ENCODE assay signal across 14 cellular contexts in genomic region chr2:43071629-43072550, GRCh38.
DNase-seq lines count a peak whose midpoint lies in the region; ATAC-seq, FAIRE-seq and TF ChIP-seq lines count a peak whose summit lies in the region.
"Had no signal": no experiment of that assay in that cellular context is flagged by ENCODE, and none has a peak within 500 bp of the region (broad histone marks: within the 10 kb centered on the region; RNA-seq: fewer than 3 reads in every experiment).

No MANE protein-coding gene starts in this region.

- DNase-seq in breast epithelium (ENCODE audit: low spot score in 2 of 2) (peak in 1 of 2 donors; percentile 52), mammary epithelial cell (no peak), left ventricle myocardium inferior (peak; percentile 54), trophoblast cell (no peak), DMS153 treated with DMSO at 0.1 percent for 48 hours (lab: John Stamatoyannopoulos, UW; ENCODE audit: unreplicated experiment) (no peak), H54 (ENCODE audit: insufficient read length, low spot score) (no peak), dermis blood vessel endothelial cell (no peak)
- DNase-seq: activated CD4-positive, CD25-positive, alpha-beta regulatory T cell; activated T-cell treated with anti-CD3 and anti-CD28 coated beads, Interleukin-2, amount 50 U/mL, for 72 hours; DMS53; NCI-H510A treated with DMSO at 0.1 percent for 48 hours; SIG-M5; stimulated activated CD8-positive, alpha-beta memory T cell treated with anti-CD3 and anti-CD28 coated beads, Interleukin-4, amount 100 ng/mL, for 48 hours had no signal

- peaks cover 5% of the 10 kb centered on the region for H3K79me2 ChIP-seq in mammary epithelial cell (ENCODE audit: insufficient read depth, low read length)
- H3K79me2 ChIP-seq in trophoblast cell (ENCODE audit: control insufficient read depth, insufficient read depth, low read length, poor library complexity) = no peaks in the 10 kb centered on the region

- TF ChIP-seq CTCF in breast epithelium (IDR thresholded peaks at IDR 0.05) (no peak), mammary epithelial cell (conservative IDR thresholded peaks at IDR 0.05 in 1 of 2, IDR thresholded peaks at IDR 0.05 in 1 of 2; ENCODE audit: extremely low read depth in 1 of 2, insufficient read depth in 1 of 2, low read depth in 1 of 2, low read length in 2 of 2) (no peak), left ventricle myocardium inferior (IDR thresholded peaks at IDR 0.05; ENCODE audit: borderline replicate concordance) (no peak)

- dilution Hi-C loops in mammary epithelial cell (cut with HindIII; ENCODE audit: low sequenced_read_pairs) = no loop called here

- no peak for ATAC-seq in HG03039 (IDR thresholded peaks at IDR 0.05; ENCODE audit: unreplicated experiment)
- ATAC-seq: activated T-cell treated with anti-CD3 and anti-CD28 coated beads, Interleukin-2, amount 50 U/mL, for 72 hours had no signal

- H3K27me3 ChIP-seq in breast epithelium (no peaks in the 10 kb centered on the region), mammary epithelial cell (ENCODE audit: insufficient read depth, low read length) (no peaks in the 10 kb centered on the region), left ventricle myocardium inferior (ENCODE audit: low read depth) (no peaks in the 10 kb centered on the region), trophoblast cell (ENCODE audit: insufficient read depth, low read length) (no peaks in the 10 kb centered on the region)

- FAIRE-seq in H54 (lab: Jason Lieb, UNC) = no peak

- H2AFZ ChIP-seq in mammary epithelial cell (ENCODE audit: low read depth, low read length) = no peak overlapping the region
- H2AFZ ChIP-seq in trophoblast cell (ENCODE audit: insufficient read depth, low read length, poor library complexity) = no peak overlapping the region

- H3K79me1 ChIP-seq in trophoblast cell (ENCODE audit: low read length) = peaks cover 15% of the 10 kb centered on the region

- H3K27ac ChIP-seq in breast epithelium (peak overlapping the region; percentile 65 to 83), mammary epithelial cell (ENCODE audit: insufficient read depth, low read depth, low read length) (no peak overlapping the region), left ventricle myocardium inferior (replicated peaks) (peak overlapping the region; percentile 83), trophoblast cell (ENCODE audit: low read depth, low read length) (no peak overlapping the region)

- peak overlapping the region; percentile 33 for H2BK12ac ChIP-seq in trophoblast cell (ENCODE audit: low read length)

- H3K4me2 ChIP-seq in mammary epithelial cell (ENCODE audit: insufficient read depth, low read depth, low read length) = no peak overlapping the region
- no peak overlapping the region for H3K4me2 ChIP-seq in trophoblast cell (ENCODE audit: low read length)

- in situ Hi-C loops in mammary epithelial cell (cut with MboI; ENCODE audit: low sequenced_read_pairs in 2 of 2) = no loop called here

- no peaks in the 10 kb centered on the region for H4K20me1 ChIP-seq in mammary epithelial cell (ENCODE audit: insufficient read depth, low read length)

- H3K23ac ChIP-seq in trophoblast cell (ENCODE audit: low read length) = no peak overlapping the region

- H2AK5ac ChIP-seq in trophoblast cell (ENCODE audit: low read length) = peak overlapping the region; percentile 16

- no peak overlapping the region for H4K8ac ChIP-seq in trophoblast cell (ENCODE audit: low read depth, low read length)

- H3K4me3 ChIP-seq in breast epithelium = no peak overlapping the region
- no peak overlapping the region for H3K4me3 ChIP-seq in mammary epithelial cell (replicated peaks in 1 of 3; ENCODE audit: insufficient read depth in 1 of 3, low read depth in 2 of 3, low read length in 3 of 3)
- no peak overlapping the region for H3K4me3 ChIP-seq in left ventricle myocardium inferior
- H3K4me3 ChIP-seq in trophoblast cell (ENCODE audit: low read depth, low read length) = no peak overlapping the region

- H3K9ac ChIP-seq in mammary epithelial cell (ENCODE audit: insufficient read depth, low read length) = no peak overlapping the region
- H3K9ac ChIP-seq in trophoblast cell (ENCODE audit: low read length) = no peak overlapping the region

- no peaks in the 10 kb centered on the region for H3K9me3 ChIP-seq in breast epithelium
- no peaks in the 10 kb centered on the region for H3K9me3 ChIP-seq in mammary epithelial cell (replicated peaks; ENCODE audit: insufficient read depth, low read length)
- H3K9me3 ChIP-seq in left ventricle myocardium inferior (replicated peaks) = no peaks in the 10 kb centered on the region
- H3K9me3 ChIP-seq in trophoblast cell (ENCODE audit: insufficient read depth, low read depth, low read length) = no peaks in the 10 kb centered on the region

- no peaks in the 10 kb centered on the region for H3K36me3 ChIP-seq in breast epithelium
- no peaks in the 10 kb centered on the region for H3K36me3 ChIP-seq in mammary epithelial cell (ENCODE audit: insufficient read depth, low read length)
- H3K36me3 ChIP-seq in left ventricle myocardium inferior = no peaks in the 10 kb centered on the region
- H3K36me3 ChIP-seq in trophoblast cell (ENCODE audit: control insufficient read depth in 1 of 2, insufficient read depth in 2 of 2, low read length in 2 of 2) = no peaks in the 10 kb centered on the region

- H3K4ac ChIP-seq in trophoblast cell (ENCODE audit: low read depth, low read length) = no peak overlapping the region

- H2BK5ac ChIP-seq in trophoblast cell (ENCODE audit: low read depth, low read length, poor library complexity) = no peak overlapping the region

- 83% methylated on average over 16 of the region's 16 CpGs for WGBS in mammary epithelial cell (ENCODE audit: low coverage, missing lambda C conversion rate)
- WGBS in trophoblast cell (ENCODE audit: extremely low coverage, insufficient coverage, insufficient read length) = no CpG with 5 or more reads among the region's 16 CpGs

- CTCF ChIA-PET in mammary epithelial cell (lab: Charles Lee; ENCODE audit: low non-redundant PET) = no interaction called here

- no peak overlapping the region for H4K91ac ChIP-seq in trophoblast cell (ENCODE audit: low read depth, low read length)

- no TSS peak for BruUV-seq in mammary epithelial cell (replicated peaks; lab: Mats Ljungman, UMichigan)

- TF ChIP-seq POLR2A in breast epithelium (IDR thresholded peaks at IDR 0.05) (no peak), H54 (IDR thresholded peaks at IDR 0.05; ENCODE audit: low read depth, low read length) (no peak)

- intact Hi-C loops in breast epithelium (cut with DNase I; ENCODE audit: low total_unique reads) (no loop called here), mammary epithelial cell (cut with micrococcal nuclease) (loop anchor here (5.0 kb wide), 1 partner anchor 95 kb away; no protein-coding TSS in a partner anchor), left ventricle myocardium inferior (cut with micrococcal nuclease) (no loop called here)

- peaks cover 28 to 47% of the 10 kb centered on the region in 2 donors for H3K4me1 ChIP-seq in breast epithelium
- H3K4me1 ChIP-seq in mammary epithelial cell (ENCODE audit: insufficient read depth, low read length) = peaks cover 54% of the 10 kb centered on the region
- H3K4me1 ChIP-seq in left ventricle myocardium inferior = peaks cover 81% of the 10 kb centered on the region
- peaks cover 36% of the 10 kb centered on the region in 2 experiments for H3K4me1 ChIP-seq in trophoblast cell (ENCODE audit: control insufficient read depth in 1 of 2, insufficient read depth in 2 of 2, low read length in 2 of 2)

- peak overlapping the region; percentile 3 for H3K14ac ChIP-seq in trophoblast cell (ENCODE audit: low read length)

- no peak overlapping the region for H3K18ac ChIP-seq in trophoblast cell (ENCODE audit: low read length)

- H4K12ac ChIP-seq in trophoblast cell (ENCODE audit: low read depth, low read length) = no peak overlapping the region

- peak overlapping the region; percentile 12 for H2BK120ac ChIP-seq in trophoblast cell (ENCODE audit: insufficient read depth, low read length, poor library complexity)

Comparison
In these comparisons a context has a peak if more than half of its experiments do, and no peak if none do; other contexts are left out.
1. H3K27ac ChIP-seq: peak in breast epithelium (2 of 2) and left ventricle myocardium inferior (single experiment); none in mammary epithelial cell (single experiment) and trophoblast cell (single experiment).